ENCODE assay signal across 12 cellular contexts in genomic region chr15:65828566-65828965, GRCh38. TPM values are rescaled to one million over a fixed set of nuclear protein-coding genes. Genes with fewer than 3 reads are reported as not detected.
DNase-seq lines count a peak whose midpoint lies in the region; ATAC-seq and TF ChIP-seq lines count a peak whose summit lies in the region.
"Had no signal": no experiment of that assay in that cellular context is flagged by ENCODE, and none has a peak within 500 bp of the region (broad histone marks: within the 10 kb centered on the region; RNA-seq: fewer than 3 reads in every experiment).

No MANE protein-coding gene starts in this region.

- no peaks in the 10 kb centered on the region for H3K9me2 ChIP-seq in OCI-LY7 (ENCODE audit: insufficient read depth, low read length)

- POLR2A ChIA-PET in OCI-LY7 (lab: Charles Lee): no interaction called here

- H3K27ac Mint-ChIP-seq in activated naive CD4-positive, alpha-beta T cell treated with anti-CD3 and anti-CD28 coated beads, Interleukin-2, amount 50 U/mL, for 72 hours: peak overlapping the region; percentile 91 to 94
- peak overlapping the region in 2 of 3 experiments; percentile 33 to 38 for H3K27ac Mint-ChIP-seq in nephron
- H3K27ac Mint-ChIP-seq: neural progenitor cell had no signal

- H3K9me3 ChIP-seq in OCI-LY7 (ENCODE audit: low read length): no peaks in the 10 kb centered on the region
- H3K9me3 ChIP-seq: A549, testis had no signal

- CTCF ChIA-PET in OCI-LY7 (lab: Charles Lee; ENCODE audit: unreplicated experiment): interaction anchor here (0.7 kb wide), 1 partner anchor 190 kb away, joined by 3 read pairs; no protein-coding TSS in a partner anchor

- no peak overlapping the region for H3K4me2 ChIP-seq in OCI-LY7 (ENCODE audit: low read length)
- H3K4me2 ChIP-seq: neural progenitor cell had no signal

- H3K36me3 Mint-ChIP-seq in activated naive CD4-positive, alpha-beta T cell treated with anti-CD3 and anti-CD28 coated beads, Interleukin-2, amount 50 U/mL, for 72 hours: no peaks in the 10 kb centered on the region
- H3K36me3 Mint-ChIP-seq in nephron (ENCODE audit: low read depth): no peaks in the 10 kb centered on the region
- H3K36me3 Mint-ChIP-seq: neural progenitor cell had no signal

- H3K9me3 Mint-ChIP-seq in activated naive CD4-positive, alpha-beta T cell treated with anti-CD3 and anti-CD28 coated beads, Interleukin-2, amount 50 U/mL, for 72 hours: no peaks in the 10 kb centered on the region
- H3K9me3 Mint-ChIP-seq in nephron: no peaks in the 10 kb centered on the region
- H3K9me3 Mint-ChIP-seq: neural progenitor cell had no signal

- peak; percentile 86 to 88 for ATAC-seq in activated CD4-positive, CD25-positive, alpha-beta regulatory T cell treated with anti-CD3 and anti-CD28 coated beads, Interleukin-2, amount 50 U/mL, for 24 hours
- peak; percentile 44 to 50 for ATAC-seq in activated naive CD4-positive, alpha-beta T cell treated with anti-CD3 and anti-CD28 coated beads, Interleukin-2, amount 50 U/mL, for 72 hours
- ATAC-seq in GM19035 (IDR thresholded peaks at IDR 0.05; ENCODE audit: unreplicated experiment): no peak
- ATAC-seq: A549 had no signal

- DNase-seq in activated CD4-positive, CD25-positive, alpha-beta regulatory T cell treated with anti-CD3 and anti-CD28 coated beads, Interleukin-2, amount 50 U/mL, for 72 hours: no peak
- no peak for DNase-seq in OCI-LY7 (ENCODE audit: low spot score)
- no peak for DNase-seq in activated naive CD4-positive, alpha-beta T cell treated with anti-CD3 and anti-CD28 coated beads, Interleukin-2, amount 50 U/mL, for 72 hours (ENCODE audit: low spot score in 2 of 2)
- no peak for DNase-seq in cerebellar nuclear complex (lab: John Stamatoyannopoulos, UW)
- no peak for DNase-seq in 8988T
- DNase-seq: NCI-H2029, testis had no signal

- no peaks in the 10 kb centered on the region for H4K20me1 ChIP-seq in OCI-LY7 (ENCODE audit: insufficient read depth, low read length)

- no TSS peak for BruUV-seq in OCI-LY7 (replicated peaks; lab: Mats Ljungman, UMichigan)

- peak overlapping the region; percentile 30; the same call in 1 of the 2 replicates for H2AFZ ChIP-seq in OCI-LY7 (ENCODE audit: low read length)
- H2AFZ ChIP-seq: neural progenitor cell had no signal

- intact Hi-C loops in OCI-LY7 (cut with micrococcal nuclease; ENCODE audit: unreplicated experiment): no loop called here

- no peaks in the 10 kb centered on the region for H3K36me3 ChIP-seq in OCI-LY7 (ENCODE audit: insufficient read depth, low read length)
- H3K36me3 ChIP-seq: neural progenitor cell had no signal

- H3K4me1 ChIP-seq in OCI-LY7 (ENCODE audit: insufficient read depth, low read length, poor library complexity, severe bottlenecking): peaks cover 16% of the 10 kb centered on the region

- no peaks in the 10 kb centered on the region for H3K27me3 Mint-ChIP-seq in nephron (ENCODE audit: low read depth)

- no peak overlapping the region for H3K4me3 ChIP-seq in OCI-LY7 (ENCODE audit: low read depth, low read length, poor library complexity, severe bottlenecking)
- H3K4me3 ChIP-seq: A549, neural progenitor cell, testis had no signal

- no peak overlapping the region for H3K4me3 Mint-ChIP-seq in nephron
- H3K4me3 Mint-ChIP-seq: neural progenitor cell had no signal

- no peak overlapping the region for H3K27ac ChIP-seq in OCI-LY7 (ENCODE audit: low read depth, low read length, poor library complexity, severe bottlenecking)
- H3K27ac ChIP-seq: A549, neural progenitor cell, testis had no signal

- H3K79me2 ChIP-seq in OCI-LY7 (ENCODE audit: insufficient read depth, low read depth, low read length): no peaks in the 10 kb centered on the region

- H3K4me1 Mint-ChIP-seq in nephron: peaks cover 26% of the 10 kb centered on the region

- TF ChIP-seq CTCF in OCI-LY7 (conservative IDR thresholded peaks at IDR 0.05; ENCODE audit: low read length): no peak
- TF ChIP-seq CTCF in nephron (IDR thresholded peaks at IDR 0.05; ENCODE audit: unreplicated experiment in 3 of 3): no peak

RNA-seq across cellular contexts. Expression of gene DENND4A, which starts 36.5 kb away (rescaled TPM):
- 42.7 and 47.9 TPM in 2 replicates for total RNA-seq in OCI-LY7 (2014; rRNA removed; shearing (Covaris generic))
- total RNA-seq in OCI-LY7 (2022): 86.5 and 96.3 TPM in 2 replicates
- 10 to 100 TPM; 26.8 to 49.7 TPM for total RNA-seq in activated naive CD4-positive, alpha-beta T cell treated with anti-CD3 and anti-CD28 coated beads, Interleukin-2, amount 50 U/mL, for 72 hours

RNA-seq across cellular contexts. Expression of gene RAB11A, which starts 40.7 kb away (rescaled TPM):
- 116 and 130 TPM in 2 replicates for total RNA-seq in OCI-LY7 (2014; rRNA removed; shearing (Covaris generic))
- total RNA-seq in OCI-LY7 (2022): 196 and 197 TPM in 2 replicates
- total RNA-seq in activated naive CD4-positive, alpha-beta T cell treated with anti-CD3 and anti-CD28 coated beads, Interleukin-2, amount 50 U/mL, for 72 hours: 100 to 1,000 TPM; 133 to 188 TPM
